ENCODE assay signal across 22 cellular contexts in the genomic region with DNA sequence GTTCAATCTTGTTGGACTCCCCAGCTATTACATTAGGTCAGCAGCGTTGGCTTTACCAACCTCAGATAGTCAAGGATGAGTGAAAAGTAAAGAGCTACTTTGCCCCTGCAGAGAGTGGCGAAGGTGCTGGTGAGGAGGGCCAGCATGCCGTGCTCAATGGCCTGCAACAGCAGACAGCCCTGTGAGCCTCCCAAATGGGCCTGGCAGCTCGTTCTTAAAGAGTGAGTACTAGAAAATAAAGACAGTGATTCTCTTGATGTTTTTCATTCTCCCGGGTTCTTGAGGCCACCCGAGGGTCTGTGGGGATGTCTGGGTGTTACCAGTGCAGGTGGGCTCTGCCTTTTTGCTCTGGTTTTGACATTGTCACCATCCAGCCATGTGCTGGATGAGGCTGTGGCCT. TPM values are rescaled to one million over a fixed set of nuclear protein-coding genes. Genes with fewer than 3 reads are reported as not detected.
DNase-seq lines count a peak whose midpoint lies in the region; TF ChIP-seq lines count a peak whose summit lies in the region.
"Had no signal": no experiment of that assay in that cellular context is flagged by ENCODE, and none has a peak within 500 bp of the region (broad histone marks: within the 10 kb centered on the region; RNA-seq: fewer than 3 reads in every experiment).

No MANE protein-coding gene starts in this region.

- peaks cover 7% of the 10 kb centered on the region for H3K27me3 Mint-ChIP-seq in glutamatergic neuron (ENCODE audit: unreplicated experiment)
- peaks cover 2% of the 10 kb centered on the region for H3K27me3 Mint-ChIP-seq in HFFc6 (ENCODE audit: insufficient read depth)
- H3K27me3 Mint-ChIP-seq: B cell had no signal

- H3K27ac ChIP-seq in temporal lobe (ENCODE audit: low read depth, low read length): peak overlapping the region; percentile 61

- TF ChIP-seq CTCF in glutamatergic neuron (IDR thresholded peaks at IDR 0.05; ENCODE audit: partially characterized antibody, unreplicated experiment) (no peak), HFFc6 (IDR thresholded peaks at IDR 0.05) (no peak)

- H3K4me1 Mint-ChIP-seq in glutamatergic neuron (ENCODE audit: low read depth, unreplicated experiment) (peaks cover 21% of the 10 kb centered on the region), HFFc6 (ENCODE audit: low read depth) (no peaks in the 10 kb centered on the region)
- H3K4me1 Mint-ChIP-seq: B cell; CD4-positive, CD25-positive, alpha-beta regulatory T cell had no signal

- no peaks in the 10 kb centered on the region for H3K36me3 Mint-ChIP-seq in glutamatergic neuron (ENCODE audit: unreplicated experiment)
- no peaks in the 10 kb centered on the region for H3K36me3 Mint-ChIP-seq in HFFc6 (ENCODE audit: low read depth)
- H3K36me3 Mint-ChIP-seq: CD4-positive, CD25-positive, alpha-beta regulatory T cell had no signal

- no peak overlapping the region for H3K4me3 Mint-ChIP-seq in glutamatergic neuron (ENCODE audit: unreplicated experiment)
- no peak overlapping the region for H3K4me3 Mint-ChIP-seq in HFFc6
- H3K4me3 Mint-ChIP-seq: B cell, IgD-negative memory B cell had no signal

- peaks cover 9% of the 10 kb centered on the region for H3K9me3 Mint-ChIP-seq in glutamatergic neuron (ENCODE audit: unreplicated experiment)
- no peaks in the 10 kb centered on the region for H3K9me3 Mint-ChIP-seq in HFFc6
- H3K9me3 Mint-ChIP-seq: CD4-positive, CD25-positive, alpha-beta regulatory T cell had no signal

- peak; percentile 22 for DNase-seq in NCI-H345 (lab: John Stamatoyannopoulos, UW)
- DNase-seq in NCI-H345 treated with DMSO at 0.1 percent for 48 hours (lab: John Stamatoyannopoulos, UW; ENCODE audit: unreplicated experiment): no peak
- DNase-seq in NCI-H69 (lab: John Stamatoyannopoulos, UW): peak; percentile 17
- peak; percentile 11 for DNase-seq in glutamatergic neuron
- no peak for DNase-seq in NCI-H1694 (lab: John Stamatoyannopoulos, UW)
- no peak for DNase-seq in SIG-M5 (lab: John Stamatoyannopoulos, UW)
- DNase-seq in HFFc6: no peak
- DNase-seq: CD4-positive, CD25-positive, alpha-beta regulatory T cell; COR-L47; DMS 273 treated with DMSO at 0.1 percent for 48 hours; EL; Kasumi-1; MG63; NCI-H1048; NCI-H1436 treated with DMSO at 0.1 percent for 48 hours; NCI-H2227 treated with DMSO at 0.1 percent for 48 hours; NCI-H526 treated with DMSO at 0.1 percent for 48 hours; SW 1271 had no signal

- H3K27ac Mint-ChIP-seq in glutamatergic neuron (ENCODE audit: unreplicated experiment) (no peak overlapping the region), HFFc6 (no peak overlapping the region)
- H3K27ac Mint-ChIP-seq: B cell; CD4-positive, CD25-positive, alpha-beta regulatory T cell; IgD-negative memory B cell had no signal

RNA-seq across cellular contexts. Expression of a gene that starts 16.2 kb away (rescaled TPM):
- total RNA-seq in glutamatergic neuron (ENCODE audit: unreplicated experiment) (124 TPM), temporal lobe (5.9 TPM)
- under 1 TPM in 4 of 6 experiments, not detected in 2; 0.16 to 0.38 (median 0.24) TPM for total RNA-seq in HFFc6 (2021; fragmentation: NEBNext Ultra II Directional; extraction: Animal tissue kit (Norgen Biotek cat#: 25700))
- total RNA-seq: OCI-LY7 had no signal

Comparison
In these comparisons a context has a peak if more than half of its experiments do, and no peak if none do; other contexts are left out.
1. DNase-seq: peak in NCI-H345 (single experiment), NCI-H69 (single experiment) and glutamatergic neuron (single experiment); none in NCI-H345 treated with DMSO at 0.1 percent for 48 hours (single experiment), NCI-H1694 (single experiment), SIG-M5 (single experiment) and HFFc6 (single experiment).
2. RNA of a gene that starts 16.2 kb away (total RNA-seq): 124 TPM in glutamatergic neuron (single experiment); 5.9 TPM in temporal lobe (single experiment) and 0.16 to 0.38 TPM in HFFc6; every median in the first group is over 10 times any median in the second.